ENCODE assay signal across 17 cellular contexts in genomic region chr21:45168522-45168921, GRCh38.
DNase-seq lines count a peak whose midpoint lies in the region; ATAC-seq, FAIRE-seq and TF ChIP-seq lines count a peak whose summit lies in the region.
"Had no signal": no experiment of that assay in that cellular context is flagged by ENCODE, and none has a peak within 500 bp of the region (broad histone marks: within the 10 kb centered on the region; RNA-seq: fewer than 3 reads in every experiment).

No MANE protein-coding gene starts in this region.

- no peak overlapping the region for H2AFZ ChIP-seq in smooth muscle cell (ENCODE audit: low read depth)

- no peaks in the 10 kb centered on the region for H3F3A ChIP-seq in smooth muscle cell (ENCODE audit: low read depth)

- peaks cover 5 to 34% (median 23%) of the 10 kb centered on the region in 11 experiments; a peak in 17 of 22 replicates for H3K36me3 ChIP-seq in BLaER1 treated with 17β-estradiol and CSF1 and Interleukin-3, amounts not matched to agents 10 nM and 100 nM
- H3K36me3 ChIP-seq in SK-N-MC (ENCODE audit: insufficient read depth, low read length) = peaks cover 5% of the 10 kb centered on the region; the same call in 1 of the 2 replicates
- peaks cover 0 to 16% (median 13%) of the 10 kb centered on the region in 4 donors for H3K36me3 ChIP-seq in esophagus muscularis mucosa
- no peaks in the 10 kb centered on the region for H3K36me3 ChIP-seq in gastrocnemius medialis
- no peaks in the 10 kb centered on the region for H3K36me3 ChIP-seq in smooth muscle cell (ENCODE audit: low read depth)

- peak overlapping the region in 1 of 11 experiments; percentile 43; a peak in 1 of 22 replicates for H3K27ac ChIP-seq in BLaER1 treated with 17β-estradiol and CSF1 and Interleukin-3, amounts not matched to agents 10 nM and 100 nM
- H3K27ac ChIP-seq in SK-N-MC (peak overlapping the region; percentile 80), esophagus muscularis mucosa (replicated peaks in 1 of 4) (peak overlapping the region; percentile 56 to 70 (median 64)), gastrocnemius medialis (peak overlapping the region; percentile 58 to 70 (median 68)), smooth muscle cell (ENCODE audit: low read depth) (no peak overlapping the region)

- H3K9ac ChIP-seq in BLaER1 treated with 17β-estradiol and CSF1 and Interleukin-3, amounts not matched to agents 10 nM and 100 nM = no peak overlapping the region
- H3K9ac ChIP-seq in SK-N-MC (ENCODE audit: insufficient read length) = peak overlapping the region; percentile 28
- H3K9ac ChIP-seq in smooth muscle cell (ENCODE audit: low read depth) = no peak overlapping the region

- 65% methylated on average over 7 of the region's 7 CpGs for WGBS in esophagus muscularis mucosa
- 91% methylated on average over 7 of the region's 7 CpGs for WGBS in smooth muscle cell (ENCODE audit: low lambda C conversion rate)

- DNase-seq in SK-N-MC (ENCODE audit: low read depth, low spot score) = no peak
- no peak for DNase-seq in esophagus muscularis mucosa (ENCODE audit: extremely low spot score)
- DNase-seq in gastrocnemius medialis = no peak
- no peak for DNase-seq in HTR-8/SVneo (ENCODE audit: insufficient read length, low spot score)
- no peak for DNase-seq in smooth muscle cell (lab: John Stamatoyannopoulos, UW; ENCODE audit: unreplicated experiment)
- DNase-seq: EL, HCEC 1CT, KG1, NCI-H1436, NCI-H2029, NCI-H2171 treated with DMSO at 0.1 percent for 48 hours, NCI-H446 treated with DMSO at 0.1 percent for 48 hours, NCI-H748 treated with DMSO at 0.1 percent for 48 hours, RPMI8226 had no signal

- H3K79me2 ChIP-seq in smooth muscle cell (ENCODE audit: low read depth) = peaks cover 17% of the 10 kb centered on the region

- no peak for FAIRE-seq in HTR-8/SVneo (lab: Jason Lieb, UNC)

- in situ Hi-C loops in gastrocnemius medialis (cut with MboI; ENCODE audit: low sequenced_read_pairs in 4 of 4) = no loop called here

- peak overlapping the region in 6 of 11 experiments; percentile 6 to 63 (median 35); a peak in 8 of 22 replicates for H3K4me2 ChIP-seq in BLaER1 treated with 17β-estradiol and CSF1 and Interleukin-3, amounts not matched to agents 10 nM and 100 nM
- H3K4me2 ChIP-seq in smooth muscle cell = no peak overlapping the region

- H3K9me3 ChIP-seq in BLaER1 treated with 17β-estradiol and CSF1 and Interleukin-3, amounts not matched to agents 10 nM and 100 nM (replicated peaks in 1 of 11) = no peaks in the 10 kb centered on the region
- H3K9me3 ChIP-seq in SK-N-MC (ENCODE audit: low read depth, low read length) (no peaks in the 10 kb centered on the region), esophagus muscularis mucosa (no peaks in the 10 kb centered on the region), gastrocnemius medialis (no peaks in the 10 kb centered on the region), smooth muscle cell (replicated peaks; ENCODE audit: low read depth) (no peaks in the 10 kb centered on the region)

- ATAC-seq in gastrocnemius medialis (no peak), GM21423 (IDR thresholded peaks at IDR 0.05; ENCODE audit: unreplicated experiment) (no peak), GM19467 (IDR thresholded peaks at IDR 0.05; ENCODE audit: unreplicated experiment) (no peak)

- intact Hi-C loops in esophagus muscularis mucosa (cut with DNase I) (no loop called here), gastrocnemius medialis (cut with DNase I; ENCODE audit: low total_unique reads) (no loop called here)

- H3K27me3 ChIP-seq in BLaER1 treated with 17β-estradiol and CSF1 and Interleukin-3, amounts not matched to agents 10 nM and 100 nM = no peaks in the 10 kb centered on the region
- H3K27me3 ChIP-seq in esophagus muscularis mucosa (no peaks in the 10 kb centered on the region), gastrocnemius medialis (no peaks in the 10 kb centered on the region), smooth muscle cell (ENCODE audit: low read depth) (no peaks in the 10 kb centered on the region)

- no peak for TF ChIP-seq EP300 in esophagus muscularis mucosa (IDR thresholded peaks at IDR 0.05)

- no peak for TF ChIP-seq CTCF in esophagus muscularis mucosa (IDR thresholded peaks at IDR 0.05)
- TF ChIP-seq CTCF in gastrocnemius medialis (IDR thresholded peaks at IDR 0.05 in 4 of 5, conservative IDR thresholded peaks at IDR 0.05 in 1 of 5) = no peak
- no peak for TF ChIP-seq CTCF in smooth muscle cell (IDR thresholded peaks at IDR 0.05; ENCODE audit: borderline replicate concordance, insufficient read depth, poor library complexity, severe bottlenecking)

- peaks cover 0 to 44% (median 0%) of the 10 kb centered on the region in 11 experiments; a peak in 5 of 22 replicates for H4K20me1 ChIP-seq in BLaER1 treated with 17β-estradiol and CSF1 and Interleukin-3, amounts not matched to agents 10 nM and 100 nM
- peaks cover 35% of the 10 kb centered on the region for H4K20me1 ChIP-seq in smooth muscle cell (ENCODE audit: low read depth)

- H3K4me3 ChIP-seq in BLaER1 treated with 17β-estradiol and CSF1 and Interleukin-3, amounts not matched to agents 10 nM and 100 nM = no peak overlapping the region
- peak overlapping the region; percentile 57 for H3K4me3 ChIP-seq in SK-N-MC
- H3K4me3 ChIP-seq in esophagus muscularis mucosa = no peak overlapping the region
- H3K4me3 ChIP-seq in gastrocnemius medialis = no peak overlapping the region
- H3K4me3 ChIP-seq in smooth muscle cell = no peak overlapping the region

- H3K4me1 ChIP-seq in BLaER1 treated with 17β-estradiol and CSF1 and Interleukin-3, amounts not matched to agents 10 nM and 100 nM = peaks cover 0 to 30% (median 16%) of the 10 kb centered on the region in 10 experiments; a peak in 18 of 20 replicates
- H3K4me1 ChIP-seq in esophagus muscularis mucosa = peaks cover 25 to 71% (median 66%) of the 10 kb centered on the region in 4 donors
- peaks cover 45 to 47% of the 10 kb centered on the region in 2 donors for H3K4me1 ChIP-seq in gastrocnemius medialis
- H3K4me1 ChIP-seq in smooth muscle cell (ENCODE audit: low read depth) = peaks cover 6% of the 10 kb centered on the region

- TF ChIP-seq POLR2A in esophagus muscularis mucosa (IDR thresholded peaks at IDR 0.05; ENCODE audit: low read depth) (no peak), gastrocnemius medialis (IDR thresholded peaks at IDR 0.05) (no peak)
